13 cellular contexts compared by ENCODE assay signal in the genomic region with DNA sequence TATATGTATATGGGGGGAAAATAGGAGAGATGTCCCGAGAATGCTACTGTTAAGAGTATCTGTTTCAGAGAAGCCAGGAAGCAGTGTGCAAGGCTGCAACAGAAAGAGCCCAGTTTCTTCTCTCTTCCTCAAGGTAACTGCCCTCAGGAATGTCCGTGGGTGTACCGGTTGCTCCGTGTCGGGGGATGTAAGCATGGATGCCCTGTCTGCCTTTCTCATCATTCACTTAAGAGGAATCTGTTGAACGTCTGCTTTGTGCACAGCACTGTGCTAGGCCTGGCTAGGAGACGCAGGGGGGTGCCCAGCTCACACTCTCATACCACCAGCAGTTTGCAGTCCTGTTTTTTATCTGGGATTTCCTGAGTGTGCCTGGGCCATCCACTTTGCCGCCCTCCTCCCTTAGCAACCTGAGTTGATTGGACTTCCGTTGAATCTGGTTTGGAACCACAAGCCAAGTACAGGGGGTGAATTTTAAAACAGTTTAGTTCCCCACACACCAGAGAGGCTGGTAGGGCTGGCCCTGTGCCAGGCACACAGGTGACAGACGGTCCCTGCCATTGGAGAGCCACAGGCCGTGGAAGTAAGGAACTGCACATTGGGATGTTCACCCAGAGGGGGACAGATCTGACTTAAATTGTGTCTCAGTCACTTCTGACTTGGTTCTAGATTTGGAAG. TPM values are rescaled to one million over a fixed set of nuclear protein-coding genes. Genes with fewer than 3 reads are reported as not detected.
DNase-seq lines count a peak whose midpoint lies in the region; ATAC-seq, FAIRE-seq and TF ChIP-seq lines count a peak whose summit lies in the region.
"Had no signal": no experiment of that assay in that cellular context is flagged by ENCODE, and none has a peak within 500 bp of the region (broad histone marks: within the 10 kb centered on the region; RNA-seq: fewer than 3 reads in every experiment).

No MANE protein-coding gene starts in this region.

- ATAC-seq in DND-41 (ENCODE audit: insufficient read depth, low read depth) = peak; percentile 86
- no peak for ATAC-seq in HepG2
- no peak for ATAC-seq in GM19397 (IDR thresholded peaks at IDR 0.05; ENCODE audit: unreplicated experiment)

- H3K36me3 ChIP-seq in BE2C (no peaks in the 10 kb centered on the region), DND-41 (ENCODE audit: insufficient read depth, low read length) (no peaks in the 10 kb centered on the region), HepG2 (replicated peaks in 1 of 2; ENCODE audit: control insufficient read depth in 1 of 2, insufficient read depth in 2 of 2, low read length in 2 of 2) (no peaks in the 10 kb centered on the region), left ventricle myocardium inferior (no peaks in the 10 kb centered on the region)
- H3K36me3 ChIP-seq: upper lobe of left lung had no signal

- intact Hi-C loops in HepG2 (cut with micrococcal nuclease; ENCODE audit: unreplicated experiment) = no loop called here
- intact Hi-C loops in left ventricle myocardium inferior (cut with micrococcal nuclease) = no loop called here

- no peaks in the 10 kb centered on the region for H3K27me3 ChIP-seq in BE2C
- no peaks in the 10 kb centered on the region for H3K27me3 ChIP-seq in DND-41 (ENCODE audit: insufficient read depth, low read length, poor library complexity)
- H3K27me3 ChIP-seq in HepG2 (ENCODE audit: control insufficient read depth in 1 of 2, insufficient read depth in 2 of 2, low read length in 2 of 2) = peaks cover 0 to 30% of the 10 kb centered on the region in 2 experiments; a peak in 3 of 5 replicates
- peaks cover 65% of the 10 kb centered on the region for H3K27me3 ChIP-seq in left ventricle myocardium inferior (ENCODE audit: low read depth)
- H3K27me3 ChIP-seq: upper lobe of left lung had no signal

- CTCF ChIA-PET in HepG2 (lab: Yijun Ruan, JAX; ENCODE audit: low intra/inter-chr PET ratio, low total read pairs) = no interaction called here

- H3K4me1 ChIP-seq in BE2C (peaks cover 5% of the 10 kb centered on the region; the same call in 1 of the 2 replicates), DND-41 (ENCODE audit: insufficient read depth, low read length) (peaks cover 14% of the 10 kb centered on the region), HepG2 (ENCODE audit: insufficient read depth, low read length) (peaks cover 12% of the 10 kb centered on the region), left ventricle myocardium inferior (peaks cover 33% of the 10 kb centered on the region)

- no peak overlapping the region for H3K27ac ChIP-seq in DND-41 (ENCODE audit: low read length)
- no peak overlapping the region for H3K27ac ChIP-seq in HepG2 (ENCODE audit: extremely low read length, insufficient read depth, low read length)
- no peak overlapping the region for H3K27ac ChIP-seq in left ventricle myocardium inferior (replicated peaks)
- H3K27ac ChIP-seq: SK-N-MC, upper lobe of left lung had no signal

- no peaks in the 10 kb centered on the region for H4K20me1 ChIP-seq in DND-41 (ENCODE audit: insufficient read depth, low read length)
- no peaks in the 10 kb centered on the region for H4K20me1 ChIP-seq in HepG2 (ENCODE audit: insufficient read depth, low read length)

- DNase-seq in BE2C (peak; percentile 46), DND-41 (peak; percentile 58), NCI-H2171 treated with DMSO at 0.1 percent for 48 hours (lab: John Stamatoyannopoulos, UW) (peak; percentile 72), islet precursor cell (peak; percentile 88), HepG2 (ENCODE audit: low spot score) (no peak), pons (ENCODE audit: low spot score) (no peak), left ventricle myocardium inferior (no peak)
- DNase-seq: activated CD4-positive, CD25-positive, alpha-beta regulatory T cell; activated naive CD4-positive, alpha-beta T cell treated with Interleukin-2 at 50 U/mL for 16 hours; upper lobe of left lung had no signal

- TF ChIP-seq EP300 in HepG2 (IDR thresholded peaks at IDR 0.05; ENCODE audit: low read depth in 2 of 2, low read length in 2 of 2) (no peak), HepG2 (CRISPR knock-in tag; IDR thresholded peaks at IDR 0.05; ENCODE audit: borderline replicate concordance) (no peak)

- WGBS in HepG2 (ENCODE audit: low lambda C conversion rate) = 38% methylated on average over 10 of the region's 11 CpGs

- no peak for FAIRE-seq in HepG2 (lab: Jason Lieb, UNC)
- FAIRE-seq: bronchial epithelial cell had no signal

- H2AFZ ChIP-seq in DND-41 (ENCODE audit: low read depth, low read length) (no peak overlapping the region), HepG2 (ENCODE audit: low read length) (no peak overlapping the region)

- no TSS peak for BruUV-seq in HepG2 (replicated peaks; lab: Mats Ljungman, UMichigan)

- no peak overlapping the region for H3K4me3 ChIP-seq in BE2C (ENCODE audit: low read depth, low read length)
- no peak overlapping the region for H3K4me3 ChIP-seq in DND-41 (ENCODE audit: low read depth in 1 of 2, low read length in 2 of 2)
- no peak overlapping the region for H3K4me3 ChIP-seq in HepG2 (replicated peaks in 1 of 3; ENCODE audit: insufficient read depth in 1 of 3, low read depth in 2 of 3, low read length in 3 of 3)
- H3K4me3 ChIP-seq in left ventricle myocardium inferior = no peak overlapping the region
- H3K4me3 ChIP-seq: SK-N-MC, upper lobe of left lung had no signal

- no peaks in the 10 kb centered on the region for H3K79me2 ChIP-seq in DND-41 (ENCODE audit: insufficient read depth, low read length)
- H3K79me2 ChIP-seq in HepG2 (ENCODE audit: insufficient read depth, low read length) = no peaks in the 10 kb centered on the region

- H3K9me3 ChIP-seq in BE2C (no peaks in the 10 kb centered on the region), DND-41 (ENCODE audit: insufficient read depth, low read length, severe bottlenecking) (no peaks in the 10 kb centered on the region), HepG2 (ENCODE audit: low read length) (no peaks in the 10 kb centered on the region), left ventricle myocardium inferior (replicated peaks) (no peaks in the 10 kb centered on the region)
- H3K9me3 ChIP-seq: upper lobe of left lung had no signal

- POLR2A ChIA-PET in HepG2 (lab: Yijun Ruan, JAX) = no interaction called here

- TF ChIP-seq RAD21 in HepG2 (CRISPR knock-in tag; IDR thresholded peaks at IDR 0.05) = no peak

- in situ Hi-C loops in HepG2 (cut with HindIII; ENCODE audit: extremely low pct_ligation_motif_present, low pct_unique_long_range_greater_than_20kb) = no loop called here

- H3K9ac ChIP-seq in DND-41 (ENCODE audit: low read depth, low read length) (no peak overlapping the region), HepG2 (ENCODE audit: insufficient read depth, low read depth, low read length) (no peak overlapping the region)

- no peak for TF ChIP-seq POLR2A in HepG2 (IDR thresholded peaks at IDR 0.05; ENCODE audit: insufficient read depth in 1 of 2, low read depth in 2 of 2, low read length in 2 of 2)

- no peak for TF ChIP-seq CTCF in BE2C (IDR thresholded peaks at IDR 0.05; ENCODE audit: low read depth, low read length)
- no peak for TF ChIP-seq CTCF in DND-41 (IDR thresholded peaks at IDR 0.05; ENCODE audit: borderline replicate concordance, extremely low read depth, low read length, poor library complexity, severe bottlenecking)
- TF ChIP-seq CTCF in HepG2 (CRISPR knock-in tag; IDR thresholded peaks at IDR 0.05) = no peak
- TF ChIP-seq CTCF in left ventricle myocardium inferior (IDR thresholded peaks at IDR 0.05; ENCODE audit: borderline replicate concordance) = no peak

- H3K4me2 ChIP-seq in DND-41 (ENCODE audit: insufficient read depth, low read length) (no peak overlapping the region), HepG2 (ENCODE audit: low read depth, low read length) (no peak overlapping the region)

TF ChIP-seq in HepG2, 621 proteins besides CTCF, POLR2A, EP300 and RAD21 (continues in another document):
- no peak for TF ChIP-seq HNRNPK (IDR thresholded peaks at IDR 0.05; ENCODE audit: low read depth, low read length, poor library complexity, severe bottlenecking)
- no peak for TF ChIP-seq HOXD1 (CRISPR knock-in tag; IDR thresholded peaks at IDR 0.05)
- no peak for TF ChIP-seq MXD3 (CRISPR knock-in tag; IDR thresholded peaks at IDR 0.05)
- TF ChIP-seq MAZ (IDR thresholded peaks at IDR 0.05; ENCODE audit: borderline replicate concordance, low read depth, low read length) = no peak
- TF ChIP-seq MAZ (CRISPR knock-in tag; IDR thresholded peaks at IDR 0.05; ENCODE audit: low read depth) = no peak
- TF ChIP-seq SP1 (IDR thresholded peaks at IDR 0.05) = no peak
- no peak for TF ChIP-seq SP1 (CRISPR knock-in tag; IDR thresholded peaks at IDR 0.05)
- TF ChIP-seq ZNF569 (CRISPR knock-in tag; IDR thresholded peaks at IDR 0.05; ENCODE audit: borderline replicate concordance) = no peak

RNA-seq across cellular contexts. Expression of gene BOC, which starts 11.2 kb away (rescaled TPM):
- 2.7 TPM for polyA plus RNA-seq in BE2C (2012; ENCODE audit: insufficient read depth, insufficient read length, low read depth)
- total RNA-seq in HepG2 (2016; rRNA removed; fragmentation: Illumina TruSeq; extraction: Trizol) (not detected in 2 replicates), left ventricle myocardium inferior (6.7 TPM)
- total RNA-seq in HepG2 (2016; cell fraction: cytosol; rRNA removed; fragmentation: Illumina TruSeq; extraction: Trizol; ENCODE audit: low read depth) = not detected in 2 replicates
- total RNA-seq in HepG2 (2016; cell fraction: insoluble cytoplasmic fraction; rRNA removed; fragmentation: Illumina TruSeq; extraction: Trizol) = not detected in 2 replicates
- not detected in 2 replicates for total RNA-seq in HepG2 (2016; cell fraction: membrane; rRNA removed; fragmentation: Illumina TruSeq; extraction: Trizol)
- not detected in 2 replicates for total RNA-seq in HepG2 (2016; cell fraction: nucleus; rRNA removed; fragmentation: Illumina TruSeq; extraction: Trizol)
- 0.04 TPM in 1 of 2 replicates, not detected in the other for polyA plus RNA-seq in HepG2 (2011; rRNA removed)
- polyA plus RNA-seq in HepG2 (2011; cell fraction: cytosol; rRNA removed) = 0.08 TPM in 1 of 2 replicates, not detected in the other
- polyA plus RNA-seq in HepG2 (2011; cell fraction: nucleus; rRNA removed) = 0.03 and 0.05 TPM in 2 replicates
- not detected in 2 replicates for polyA plus RNA-seq in HepG2 (2012)
- polyA plus RNA-seq in HepG2 (2016; cell fraction: cytosol; fragmentation: Illumina TruSeq; extraction: Trizol; ENCODE audit: low read depth) = not detected in 2 replicates
- not detected in 2 replicates for polyA plus RNA-seq in HepG2 (2016; cell fraction: insoluble cytoplasmic fraction; fragmentation: Illumina TruSeq; extraction: Trizol; ENCODE audit: low read depth)
- polyA plus RNA-seq in HepG2 (2016; cell fraction: membrane; fragmentation: Illumina TruSeq; extraction: Trizol; ENCODE audit: low read depth) = not detected in 2 replicates
- polyA plus RNA-seq in HepG2 (2016; cell fraction: nucleus; fragmentation: Illumina TruSeq; extraction: Trizol; ENCODE audit: insufficient read depth, low read depth) = not detected in 2 replicates
- 0.30 TPM in 1 of 2 replicates, not detected in the other for polyA minus RNA-seq in HepG2 (2011; rRNA and poly(A)+ RNA removed; ENCODE audit: low replicate concordance)
- not detected in 2 replicates for polyA minus RNA-seq in HepG2 (2011; cell fraction: cytosol; rRNA and poly(A)+ RNA removed)
- polyA minus RNA-seq in HepG2 (2011; cell fraction: nucleus; rRNA and poly(A)+ RNA removed) = 0.39 TPM in 1 of 2 replicates, not detected in the other

Comparison
In these comparisons a context has a peak if more than half of its experiments do, and no peak if none do; other contexts are left out.
1. DNase-seq: peak in BE2C (single experiment), DND-41 (single experiment), NCI-H2171 treated with DMSO at 0.1 percent for 48 hours (single experiment) and islet precursor cell (single experiment); none in HepG2 (single experiment), pons (single experiment) and left ventricle myocardium inferior (single experiment).